In genomic region chr14:61536661-61537566, GRCh38 we compare ENCODE assay signal across 1 cellular context.
A peak's percentile ranks its signal among the peaks of the same experiment; 100 is the strongest.
TF ChIP-seq lines count a peak whose summit lies in the region.

No MANE protein-coding gene starts in this region.

TF ChIP-seq in HepG2, 621 proteins besides CTCF, POLR2A, EP300 and RAD21 (continued from another document and continues in another):
- TF ChIP-seq ZNF512B (CRISPR knock-in tag; IDR thresholded peaks at IDR 0.05; ENCODE audit: borderline replicate concordance) = no peak
- TF ChIP-seq IRF1 (CRISPR knock-in tag; IDR thresholded peaks at IDR 0.05; ENCODE audit: low read depth) = no peak
- TF ChIP-seq MAFG (CRISPR knock-in tag; IDR thresholded peaks at IDR 0.05) = no peak
- no peak for TF ChIP-seq ZNF225 (CRISPR knock-in tag; IDR thresholded peaks at IDR 0.05)
- TF ChIP-seq SMAD9 (CRISPR knock-in tag; IDR thresholded peaks at IDR 0.05) = no peak
- no peak for TF ChIP-seq SIX1 (CRISPR knock-in tag; IDR thresholded peaks at IDR 0.05; ENCODE audit: borderline replicate concordance)
- 0 out of 2 replicates have a peak, but pooled peaks have one; percentile 19 for TF ChIP-seq ZFP90 (CRISPR knock-in tag; IDR thresholded peaks at IDR 0.05; ENCODE audit: borderline replicate concordance)
- TF ChIP-seq CC2D1A (CRISPR knock-in tag; IDR thresholded peaks at IDR 0.05) = no peak
- no peak for TF ChIP-seq ZNF274 (CRISPR knock-in tag; IDR thresholded peaks at IDR 0.05)
- peak; percentile 59; the same call in 1 of the 2 replicates for TF ChIP-seq FOXP4 (CRISPR knock-in tag; IDR thresholded peaks at IDR 0.05)
- TF ChIP-seq FOXC1 (CRISPR knock-in tag; IDR thresholded peaks at IDR 0.05; ENCODE audit: borderline replicate concordance) = no peak
- TF ChIP-seq RCOR2 (CRISPR knock-in tag; IDR thresholded peaks at IDR 0.05) = no peak
- peak; percentile 77; the same call in 1 of the 2 replicates for TF ChIP-seq ARID5B (CRISPR knock-in tag; IDR thresholded peaks at IDR 0.05)
- no peak for TF ChIP-seq ATF3 (CRISPR knock-in tag; IDR thresholded peaks at IDR 0.05)
- no peak for TF ChIP-seq CREB1 (IDR thresholded peaks at IDR 0.05)
- TF ChIP-seq CREB1 (CRISPR knock-in tag; IDR thresholded peaks at IDR 0.05) = 0 out of 2 replicates have a peak, but pooled peaks have one; percentile 23
- TF ChIP-seq TCF7 (IDR thresholded peaks at IDR 0.05; ENCODE audit: low read depth) = peak; percentile 68
- no peak for TF ChIP-seq ZNF276 (CRISPR knock-in tag; IDR thresholded peaks at IDR 0.05; ENCODE audit: low read depth)
- TF ChIP-seq EEA1 (CRISPR knock-in tag; IDR thresholded peaks at IDR 0.05; ENCODE audit: borderline replicate concordance) = no peak
- TF ChIP-seq ZNF597 (CRISPR knock-in tag; IDR thresholded peaks at IDR 0.05) = no peak
- TF ChIP-seq KLF13 (CRISPR knock-in tag; IDR thresholded peaks at IDR 0.05) = no peak
- TF ChIP-seq ZBTB2 (CRISPR knock-in tag; IDR thresholded peaks at IDR 0.05; ENCODE audit: low read depth) = no peak
- TF ChIP-seq ZNF407 (CRISPR knock-in tag; IDR thresholded peaks at IDR 0.05; ENCODE audit: not compliant biosample characterization) = no peak
- no peak for TF ChIP-seq ZNF724P (CRISPR knock-in tag; IDR thresholded peaks at IDR 0.05; ENCODE audit: borderline replicate concordance)
- no peak for TF ChIP-seq IRF9 (CRISPR knock-in tag; IDR thresholded peaks at IDR 0.05; ENCODE audit: borderline replicate concordance)
- TF ChIP-seq SNRNP70 (IDR thresholded peaks at IDR 0.05; ENCODE audit: low read depth, low read length) = no peak
- no peak for TF ChIP-seq REPIN1 (CRISPR knock-in tag; IDR thresholded peaks at IDR 0.05; ENCODE audit: borderline replicate concordance, low read depth)
- TF ChIP-seq NFRKB (IDR thresholded peaks at IDR 0.05) = no peak
- TF ChIP-seq TBX3 (IDR thresholded peaks at IDR 0.05; ENCODE audit: borderline replicate concordance) = no peak
- TF ChIP-seq ZFP1 (CRISPR knock-in tag; IDR thresholded peaks at IDR 0.05) = 0 out of 2 replicates have a peak, but pooled peaks have one; percentile 19
- TF ChIP-seq RNF2 (conservative IDR thresholded peaks at IDR 0.05; ENCODE audit: low read depth) = no peak
- TF ChIP-seq ZNF30 (CRISPR knock-in tag; IDR thresholded peaks at IDR 0.05) = no peak
- no peak for TF ChIP-seq ERF (CRISPR knock-in tag; IDR thresholded peaks at IDR 0.05)
